Comparison of ENCODE assay signal across 9 cellular contexts in genomic region chr1:159211331-159212136, GRCh38. TPM values are rescaled to one million over a fixed set of nuclear protein-coding genes. Genes with fewer than 3 reads are reported as not detected.
DNase-seq lines count a peak whose midpoint lies in the region; ATAC-seq and TF ChIP-seq lines count a peak whose summit lies in the region.
"Had no signal": no experiment of that assay in that cellular context is flagged by ENCODE, and none has a peak within 500 bp of the region (broad histone marks: within the 10 kb centered on the region; RNA-seq: fewer than 3 reads in every experiment).

No MANE protein-coding gene starts in this region.

- H3K27ac Mint-ChIP-seq in HFFc6 = no peak overlapping the region
- H3K27ac Mint-ChIP-seq: T-helper 17 cell had no signal

- no peaks in the 10 kb centered on the region for H3K9me3 Mint-ChIP-seq in HFFc6

- ATAC-seq in RWPE2 (ENCODE audit: low read depth) = peak; percentile 35; the same call in 1 of the 3 replicates
- no peak for ATAC-seq in GM21529 (IDR thresholded peaks at IDR 0.05; ENCODE audit: unreplicated experiment)
- ATAC-seq in HG03095 (IDR thresholded peaks at IDR 0.05; ENCODE audit: unreplicated experiment) = no peak
- ATAC-seq: T-helper 17 cell had no signal

- H3K4me1 ChIP-seq in RWPE2 (ENCODE audit: insufficient read depth, poor library complexity, severe bottlenecking) (no peaks in the 10 kb centered on the region), ascending aorta (no peaks in the 10 kb centered on the region)

- H3K4me3 Mint-ChIP-seq in HFFc6 = peak overlapping the region; percentile 66
- H3K4me3 Mint-ChIP-seq: T-helper 17 cell had no signal

- peaks cover 25% of the 10 kb centered on the region for H3K4me1 Mint-ChIP-seq in HFFc6 (ENCODE audit: low read depth)

- peak; percentile 93 for TF ChIP-seq CTCF in HFFc6 (IDR thresholded peaks at IDR 0.05)
- TF ChIP-seq CTCF in RWPE2 (IDR thresholded peaks at IDR 0.05; ENCODE audit: poor library complexity, severe bottlenecking) = peak; percentile 90
- TF ChIP-seq CTCF in ascending aorta (IDR thresholded peaks at IDR 0.05) = peak; percentile 6 to 64 (median 57)

- H3K27me3 ChIP-seq in RWPE2 (ENCODE audit: insufficient read depth, poor library complexity, severe bottlenecking) (peaks cover 4% of the 10 kb centered on the region), ascending aorta (no peaks in the 10 kb centered on the region)

- H3K27me3 Mint-ChIP-seq in HFFc6 (ENCODE audit: insufficient read depth) = peaks cover 31% of the 10 kb centered on the region

- H3K9me3 ChIP-seq in RWPE2 (ENCODE audit: severe bottlenecking) (no peaks in the 10 kb centered on the region), ascending aorta (no peaks in the 10 kb centered on the region)

- H3K27ac ChIP-seq in RWPE2 (ENCODE audit: poor library complexity, severe bottlenecking) (no peak overlapping the region), ascending aorta (no peak overlapping the region)

- H3K36me3 ChIP-seq in RWPE2 (ENCODE audit: low read depth) (no peaks in the 10 kb centered on the region), ascending aorta (no peaks in the 10 kb centered on the region)

- H3K36me3 Mint-ChIP-seq in HFFc6 (ENCODE audit: low read depth) = no peaks in the 10 kb centered on the region

- in situ Hi-C loops in Caki2 (cut with HindIII; ENCODE audit: low pct_unique_long_range_greater_than_20kb, low sequenced_read_pairs) = no loop called here

- H3K4me3 ChIP-seq in RWPE2 (ENCODE audit: severe bottlenecking) (no peak overlapping the region), ascending aorta (no peak overlapping the region)

- DNase-seq in Caki2 (ENCODE audit: low read depth) = peak; percentile 49
- no peak for DNase-seq in HFFc6
- no peak for DNase-seq in RWPE2 (ENCODE audit: low spot score)
- DNase-seq in ascending aorta (ENCODE audit: low spot score in 2 of 2) = no peak
- DNase-seq in kidney glomerular epithelial cell (lab: John Stamatoyannopoulos, UW) = peak; percentile 83
- DNase-seq in stimulated activated CD8-positive, alpha-beta memory T cell treated with anti-CD3 and anti-CD28 coated beads, Interleukin-15, amount 100 ng/mL, for 1 hour (ENCODE audit: low read depth) = peak; percentile 22

- intact Hi-C loops in ascending aorta (cut with DNase I) = loop anchor here (1.0 kb wide), 1 partner anchor 50 kb away; no protein-coding TSS in a partner anchor

RNA-seq across cellular contexts. Expression of gene ACKR1, which starts 6.9 kb away (rescaled TPM):
- total RNA-seq in Caki2 (2014; rRNA removed; shearing (Covaris generic); ENCODE audit: low replicate concordance) = not detected in 2 replicates
- not detected for total RNA-seq in HFFc6 (2021; fragmentation: NEBNext Ultra II Directional; extraction: Animal tissue kit (Norgen Biotek cat#: 25700))
- total RNA-seq in ascending aorta = 642 TPM
- total RNA-seq: T-helper 17 cell had no signal

RNA-seq across cellular contexts. Expression of gene CADM3, which starts 40.1 kb away (rescaled TPM):
- total RNA-seq in Caki2 (2014; rRNA removed; shearing (Covaris generic); ENCODE audit: low replicate concordance) = 0.07 TPM in 1 of 2 replicates, not detected in the other
- total RNA-seq in HFFc6 (2021; fragmentation: NEBNext Ultra II Directional; extraction: Animal tissue kit (Norgen Biotek cat#: 25700)) = under 1 TPM in 4 of 6 experiments, not detected in 2; 0.06 to 0.24 (median 0.17) TPM
- total RNA-seq in ascending aorta = 7.0 TPM
- total RNA-seq: T-helper 17 cell had no signal

Comparison
In these comparisons a context has a peak if more than half of its experiments do, and no peak if none do; other contexts are left out.
1. DNase-seq: peak in Caki2 (single experiment), kidney glomerular epithelial cell (single experiment) and stimulated activated CD8-positive, alpha-beta memory T cell treated with anti-CD3 and anti-CD28 coated beads, Interleukin-15, amount 100 ng/mL, for 1 hour (single experiment); none in HFFc6 (single experiment), RWPE2 (single experiment) and ascending aorta (0 of 2).
2. RNA of gene ACKR1, which starts 6.9 kb away (total RNA-seq): 642 TPM in ascending aorta (single experiment); not detected in Caki2 and not detected in HFFc6; every median in the first group is over 100 times any median in the second.
3. Peak in every context shown above with its lines, with median percentiles within 50 percentile points of each other: CTCF ChIP-seq.